8 cellular contexts compared by ENCODE assay signal in genomic region chr17:40113110-40113960, GRCh38. TPM values are rescaled to one million over a fixed set of nuclear protein-coding genes. Genes with fewer than 3 reads are reported as not detected.
DNase-seq lines count a peak whose midpoint lies in the region; ATAC-seq, FAIRE-seq and TF ChIP-seq lines count a peak whose summit lies in the region.

No MANE protein-coding gene starts in this region.

- H3K4me1 ChIP-seq in DOHH2 (ENCODE audit: control insufficient read depth, low read length) = peaks cover 51% of the 10 kb centered on the region
- H3K4me1 ChIP-seq in naive thymus-derived CD4-positive, alpha-beta T cell (ENCODE audit: control insufficient read depth in 2 of 2, insufficient read depth in 2 of 2, low read length in 2 of 2) = peaks cover 51 to 54% of the 10 kb centered on the region in 2 donors

- CTCF ChIA-PET in naive thymus-derived CD4-positive, alpha-beta T cell (lab: Charles Lee) = interaction anchor here (0.6 to 7.3 kb wide), 41 partner anchors 8 to 492 kb away, joined by 3 to 134 read pairs (median 6); partner anchors contain the start of genes CASC3, MED24, MSL1 and NR1D1

- intact Hi-C loops in activated T-helper 1 cell treated with anti-CD3 and anti-CD28 coated beads, Interleukin-12 subunit alpha, Interleukin-12 subunit beta, Interleukin-2, Interleukin-4 antibody, amounts not matched to agents 30 ng/mL and 10 ng/mL and 1 ng/mL, durations not matched to agents 14 hours and 24 hours and 36 hours (cut with micrococcal nuclease) = loop anchor here (1.0 to 5.0 kb wide), 12 partner anchors 10 to 1361 kb away; partner anchors contain the start of genes CASC3, MED24, PSMB3 and RAPGEFL1
- intact Hi-C loops in naive thymus-derived CD4-positive, alpha-beta T cell (cut with micrococcal nuclease) = loop anchor here (1.0 to 5.0 kb wide), 11 partner anchors 8 to 174 kb away; partner anchors contain the start of genes CASC3 (in 2 of the 2), CDC6 (in 2 of the 2), RAPGEFL1 (in 2 of the 2) and MED24 (in 1 of the 2)

- peaks cover 23% of the 10 kb centered on the region for H3F3A ChIP-seq in DOHH2 (ENCODE audit: control insufficient read depth, insufficient read depth)

- H3K27me3 ChIP-seq in DOHH2 (ENCODE audit: control insufficient read depth, low read length) = no peaks in the 10 kb centered on the region
- no peaks in the 10 kb centered on the region for H3K27me3 ChIP-seq in naive thymus-derived CD4-positive, alpha-beta T cell (ENCODE audit: control insufficient read depth in 2 of 2, insufficient read depth in 2 of 2, low read length in 2 of 2)

- POLR2A ChIA-PET in naive thymus-derived CD4-positive, alpha-beta T cell (lab: Charles Lee) = interaction anchor here (0.6 to 9.0 kb wide), 30 partner anchors 8 to 1853 kb away, joined by 3 to 291 read pairs (median 6); partner anchors contain the start of genes CASC3, CNP, MED24 and MSL1

- TF ChIP-seq CTCF in DOHH2 (IDR thresholded peaks at IDR 0.05; ENCODE audit: low read depth, low read length, poor library complexity, severe bottlenecking) = peak; percentile 89

- H4K20me1 ChIP-seq in DOHH2 (ENCODE audit: control insufficient read depth, insufficient read depth, low read depth, low read length) = no peaks in the 10 kb centered on the region

- H3K4me3 Mint-ChIP-seq in activated T-helper 1 cell treated with anti-CD3 and anti-CD28 coated beads, Interleukin-12 subunit alpha, Interleukin-12 subunit beta, Interleukin-2, Interleukin-4 antibody, amounts not matched to agents 30 ng/mL and 10 ng/mL and 1 ng/mL, durations not matched to agents 14 hours and 24 hours and 36 hours = peak overlapping the region; percentile 82
- peak overlapping the region; percentile 75 to 98 (median 85) for H3K4me3 Mint-ChIP-seq in naive thymus-derived CD4-positive, alpha-beta T cell
- peak overlapping the region; percentile 76 for H3K4me3 Mint-ChIP-seq in stimulated activated memory B cell treated with anti-CD40 and anti-IgM and Interleukin-4, amounts not matched to agents 10 μg/mL and 1 μg/mL and 100 μg/mL, for 72 hours

- H3K9me3 ChIP-seq in DOHH2 (ENCODE audit: control insufficient read depth, insufficient read depth, low read length) = no peaks in the 10 kb centered on the region
- H3K9me3 ChIP-seq in naive thymus-derived CD4-positive, alpha-beta T cell (ENCODE audit: control insufficient read depth in 2 of 3, low read length in 3 of 3) = no peaks in the 10 kb centered on the region

- peak overlapping the region; percentile 94 for H3K27ac Mint-ChIP-seq in activated T-helper 1 cell treated with anti-CD3 and anti-CD28 coated beads, Interleukin-12 subunit alpha, Interleukin-12 subunit beta, Interleukin-2, Interleukin-4 antibody, amounts not matched to agents 30 ng/mL and 10 ng/mL and 1 ng/mL, durations not matched to agents 14 hours and 24 hours and 36 hours
- H3K27ac Mint-ChIP-seq in naive thymus-derived CD4-positive, alpha-beta T cell = peak overlapping the region; percentile 57 to 100 (median 91)
- peak overlapping the region; percentile 61 for H3K27ac Mint-ChIP-seq in stimulated activated memory B cell treated with anti-CD40 and anti-IgM and Interleukin-4, amounts not matched to agents 10 μg/mL and 1 μg/mL and 100 μg/mL, for 72 hours

- H3K9me3 Mint-ChIP-seq in activated T-helper 1 cell treated with anti-CD3 and anti-CD28 coated beads, Interleukin-12 subunit alpha, Interleukin-12 subunit beta, Interleukin-2, Interleukin-4 antibody, amounts not matched to agents 30 ng/mL and 10 ng/mL and 1 ng/mL, durations not matched to agents 14 hours and 24 hours and 36 hours = no peaks in the 10 kb centered on the region
- H3K9me3 Mint-ChIP-seq in naive thymus-derived CD4-positive, alpha-beta T cell = no peaks in the 10 kb centered on the region
- H3K9me3 Mint-ChIP-seq in stimulated activated memory B cell treated with anti-CD40 and anti-IgM and Interleukin-4, amounts not matched to agents 10 μg/mL and 1 μg/mL and 100 μg/mL, for 72 hours = no peaks in the 10 kb centered on the region

- H3K9me2 ChIP-seq in DOHH2 (replicated peaks; ENCODE audit: control insufficient read depth, low read length) = no peaks in the 10 kb centered on the region

- FAIRE-seq in RCC 7860 (lab: Jason Lieb, UNC) = peak; percentile 79

- peak overlapping the region; percentile 66 for H3K27ac ChIP-seq in DOHH2 (ENCODE audit: low read depth, low read length)
- peak overlapping the region; percentile 69 for H3K27ac ChIP-seq in naive thymus-derived CD4-positive, alpha-beta T cell (ENCODE audit: low read depth, low read length)

- H3K36me3 Mint-ChIP-seq in activated T-helper 1 cell treated with anti-CD3 and anti-CD28 coated beads, Interleukin-12 subunit alpha, Interleukin-12 subunit beta, Interleukin-2, Interleukin-4 antibody, amounts not matched to agents 30 ng/mL and 10 ng/mL and 1 ng/mL, durations not matched to agents 14 hours and 24 hours and 36 hours (ENCODE audit: low read depth) = no peaks in the 10 kb centered on the region
- no peaks in the 10 kb centered on the region for H3K36me3 Mint-ChIP-seq in naive thymus-derived CD4-positive, alpha-beta T cell
- no peaks in the 10 kb centered on the region for H3K36me3 Mint-ChIP-seq in stimulated activated memory B cell treated with anti-CD40 and anti-IgM and Interleukin-4, amounts not matched to agents 10 μg/mL and 1 μg/mL and 100 μg/mL, for 72 hours

- no peaks in the 10 kb centered on the region for H3K27me3 Mint-ChIP-seq in activated T-helper 1 cell treated with anti-CD3 and anti-CD28 coated beads, Interleukin-12 subunit alpha, Interleukin-12 subunit beta, Interleukin-2, Interleukin-4 antibody, amounts not matched to agents 30 ng/mL and 10 ng/mL and 1 ng/mL, durations not matched to agents 14 hours and 24 hours and 36 hours (ENCODE audit: insufficient read depth)
- no peaks in the 10 kb centered on the region for H3K27me3 Mint-ChIP-seq in naive thymus-derived CD4-positive, alpha-beta T cell
- H3K27me3 Mint-ChIP-seq in stimulated activated memory B cell treated with anti-CD40 and anti-IgM and Interleukin-4, amounts not matched to agents 10 μg/mL and 1 μg/mL and 100 μg/mL, for 72 hours = no peaks in the 10 kb centered on the region

- H3K36me3 ChIP-seq in DOHH2 (ENCODE audit: control insufficient read depth, low read length) = no peaks in the 10 kb centered on the region
- no peaks in the 10 kb centered on the region for H3K36me3 ChIP-seq in naive thymus-derived CD4-positive, alpha-beta T cell (ENCODE audit: control insufficient read depth in 2 of 3, insufficient read depth in 3 of 3, low read length in 3 of 3)

- peak overlapping the region; percentile 76 for H3K4me3 ChIP-seq in DOHH2 (ENCODE audit: low read length)
- peak overlapping the region; percentile 58 for H3K4me3 ChIP-seq in naive thymus-derived CD4-positive, alpha-beta T cell (ENCODE audit: low read length)

- H3K4me1 Mint-ChIP-seq in activated T-helper 1 cell treated with anti-CD3 and anti-CD28 coated beads, Interleukin-12 subunit alpha, Interleukin-12 subunit beta, Interleukin-2, Interleukin-4 antibody, amounts not matched to agents 30 ng/mL and 10 ng/mL and 1 ng/mL, durations not matched to agents 14 hours and 24 hours and 36 hours (ENCODE audit: low read depth) = peaks cover 43% of the 10 kb centered on the region
- H3K4me1 Mint-ChIP-seq in naive thymus-derived CD4-positive, alpha-beta T cell = peaks cover 41 to 67% (median 56%) of the 10 kb centered on the region in 7 donors
- peaks cover 40% of the 10 kb centered on the region for H3K4me1 Mint-ChIP-seq in stimulated activated memory B cell treated with anti-CD40 and anti-IgM and Interleukin-4, amounts not matched to agents 10 μg/mL and 1 μg/mL and 100 μg/mL, for 72 hours

- peak overlapping the region; percentile 85 for H3K4me2 ChIP-seq in DOHH2 (ENCODE audit: low read length)

- peak; percentile 89 for ATAC-seq in GM21786 (IDR thresholded peaks at IDR 0.05; ENCODE audit: unreplicated experiment)
- peak; percentile 89 for ATAC-seq in naive thymus-derived CD4-positive, alpha-beta T cell
- ATAC-seq in stimulated activated memory B cell treated with anti-CD40 and anti-IgM and Interleukin-4, amounts not matched to agents 10 μg/mL and 1 μg/mL and 100 μg/mL, for 72 hours = peak; percentile 96

- DNase-seq in Kasumi-1 (lab: John Stamatoyannopoulos, UW) (peak; percentile 97 to 98), RCC 7860 (ENCODE audit: low spot score) (peak; percentile 90), fibroblast of gingiva (ENCODE audit: low read depth) (peak; percentile 91)
- peak; percentile 89 for DNase-seq in activated T-helper 1 cell treated with anti-CD3 and anti-CD28 coated beads, Interleukin-12 subunit alpha, Interleukin-12 subunit beta, Interleukin-2, Interleukin-4 antibody, amounts not matched to agents 30 ng/mL and 10 ng/mL and 1 ng/mL, durations not matched to agents 14 hours and 24 hours and 36 hours (ENCODE audit: low spot score)
- DNase-seq in naive thymus-derived CD4-positive, alpha-beta T cell = peak; percentile 69 to 95 (median 93)

- H3K79me2 ChIP-seq in DOHH2 (ENCODE audit: control insufficient read depth, low read length) = no peaks in the 10 kb centered on the region

RNA-seq across cellular contexts. Expression of gene MSL1, which starts 8.4 kb away (rescaled TPM):
- total RNA-seq in activated T-helper 1 cell treated with anti-CD3 and anti-CD28 coated beads, Interleukin-12 subunit alpha, Interleukin-12 subunit beta, Interleukin-2, Interleukin-4 antibody, amounts not matched to agents 30 ng/mL and 10 ng/mL and 1 ng/mL, durations not matched to agents 14 hours and 24 hours and 36 hours = 87.6 and 88.2 TPM in 2 replicates
- 100 to 1,000 TPM in 4 of 5 experiments, 10 to 100 TPM in 1; 97.0 to 145 (median 113) TPM for total RNA-seq in naive thymus-derived CD4-positive, alpha-beta T cell
- polyA plus RNA-seq in naive thymus-derived CD4-positive, alpha-beta T cell = 10 to 100 TPM in 1 of 2 donors, 1 to 10 TPM in 1; 8.0 to 11.3 TPM

RNA-seq across cellular contexts. Expression of gene NR1D1, which starts 12.9 kb away (rescaled TPM):
- total RNA-seq in activated T-helper 1 cell treated with anti-CD3 and anti-CD28 coated beads, Interleukin-12 subunit alpha, Interleukin-12 subunit beta, Interleukin-2, Interleukin-4 antibody, amounts not matched to agents 30 ng/mL and 10 ng/mL and 1 ng/mL, durations not matched to agents 14 hours and 24 hours and 36 hours = 8.7 and 9.6 TPM in 2 replicates
- total RNA-seq in naive thymus-derived CD4-positive, alpha-beta T cell = 10 to 100 TPM in 4 of 5 experiments, 1 to 10 TPM in 1; 3.6 to 34.2 (median 17.3) TPM
- 10 to 100 TPM in 1 of 2 donors, 1 to 10 TPM in 1; 4.7 to 11.2 TPM for polyA plus RNA-seq in naive thymus-derived CD4-positive, alpha-beta T cell

RNA-seq across cellular contexts. Expression of gene CASC3, which starts 27.0 kb away (rescaled TPM):
- total RNA-seq in activated T-helper 1 cell treated with anti-CD3 and anti-CD28 coated beads, Interleukin-12 subunit alpha, Interleukin-12 subunit beta, Interleukin-2, Interleukin-4 antibody, amounts not matched to agents 30 ng/mL and 10 ng/mL and 1 ng/mL, durations not matched to agents 14 hours and 24 hours and 36 hours = 117 TPM in 2 replicates
- total RNA-seq in naive thymus-derived CD4-positive, alpha-beta T cell = 100 to 1,000 TPM in 4 of 5 experiments, 10 to 100 TPM in 1; 93.4 to 160 (median 144) TPM
- 10 to 100 TPM; 43.5 to 51.5 TPM for polyA plus RNA-seq in naive thymus-derived CD4-positive, alpha-beta T cell

RNA-seq across cellular contexts. Expression of gene THRA, which starts 50.6 kb away (rescaled TPM):
- 2.9 and 3.5 TPM in 2 replicates for total RNA-seq in activated T-helper 1 cell treated with anti-CD3 and anti-CD28 coated beads, Interleukin-12 subunit alpha, Interleukin-12 subunit beta, Interleukin-2, Interleukin-4 antibody, amounts not matched to agents 30 ng/mL and 10 ng/mL and 1 ng/mL, durations not matched to agents 14 hours and 24 hours and 36 hours
- total RNA-seq in naive thymus-derived CD4-positive, alpha-beta T cell = 10 to 100 TPM in 4 of 5 experiments, 1 to 10 TPM in 1; 3.2 to 55.9 (median 48.4) TPM
- 10 to 100 TPM; 17.7 to 26.2 TPM for polyA plus RNA-seq in naive thymus-derived CD4-positive, alpha-beta T cell

RNA-seq across cellular contexts. Expression of gene MED24, which starts 59.1 kb away (rescaled TPM):
- 113 and 120 TPM in 2 replicates for total RNA-seq in activated T-helper 1 cell treated with anti-CD3 and anti-CD28 coated beads, Interleukin-12 subunit alpha, Interleukin-12 subunit beta, Interleukin-2, Interleukin-4 antibody, amounts not matched to agents 30 ng/mL and 10 ng/mL and 1 ng/mL, durations not matched to agents 14 hours and 24 hours and 36 hours
- total RNA-seq in naive thymus-derived CD4-positive, alpha-beta T cell = 100 to 1,000 TPM in 1 of 5 experiments, 10 to 100 TPM in 4; 82.9 to 103 (median 91.4) TPM
- polyA plus RNA-seq in naive thymus-derived CD4-positive, alpha-beta T cell = 10 to 100 TPM; 46.7 to 62.7 TPM

Comparison
In these comparisons a context has a peak if more than half of its experiments do, and no peak if none do; other contexts are left out.
1. Peak in every context shown above with its lines: DNase-seq, ATAC-seq, H3K4me3 ChIP-seq and H3K27ac ChIP-seq.